In genomic region chr6:30345852-30346251, GRCh38 we compare ENCODE assay signal across 8 cellular contexts. TPM values are rescaled to one million over a fixed set of nuclear protein-coding genes. Genes with fewer than 3 reads are reported as not detected.
DNase-seq lines count a peak whose midpoint lies in the region; FAIRE-seq and TF ChIP-seq lines count a peak whose summit lies in the region.

No MANE protein-coding gene starts in this region.

- H3K27ac ChIP-seq in coronary artery, result no peak overlapping the region

- H2AFZ ChIP-seq in Loucy (ENCODE audit: low read length), result no peak overlapping the region

- in situ Hi-C loops in GM13977 (cut with MboI; ENCODE audit: low pct_unique_long_range_greater_than_20kb, low sequenced_read_pairs, unreplicated experiment), result no loop called here

- H3K79me2 ChIP-seq in Loucy (ENCODE audit: insufficient read depth, low read length), result peaks cover 12% of the 10 kb centered on the region

- H3K4me3 Mint-ChIP-seq in neural crest cell, result peak overlapping the region; percentile 93

- TF ChIP-seq POLR2A in H54 (IDR thresholded peaks at IDR 0.05; ENCODE audit: low read depth, low read length), result no peak

- peak overlapping the region; percentile 81 for H3K9ac ChIP-seq in Loucy (ENCODE audit: low read depth, low read length, poor library complexity, severe bottlenecking)

- H3F3A ChIP-seq in Loucy (ENCODE audit: low read depth), result no peaks in the 10 kb centered on the region

- no peaks in the 10 kb centered on the region for H3K9me3 Mint-ChIP-seq in neural crest cell

- H3K36me3 Mint-ChIP-seq in neural crest cell (ENCODE audit: low read depth), result peaks cover 12% of the 10 kb centered on the region

- H3K9me3 ChIP-seq in BE2C (no peaks in the 10 kb centered on the region), Loucy (ENCODE audit: insufficient read depth, low read depth, low read length) (no peaks in the 10 kb centered on the region)

- H3K4me1 Mint-ChIP-seq in neural crest cell, result peaks cover 7% of the 10 kb centered on the region

- H3K4me1 ChIP-seq in BE2C (no peaks in the 10 kb centered on the region), Loucy (ENCODE audit: insufficient read depth, low read length, poor library complexity, severe bottlenecking) (peaks cover 13% of the 10 kb centered on the region)

- FAIRE-seq in H54 (lab: Jason Lieb, UNC), result no peak

- no peaks in the 10 kb centered on the region for H3K27me3 Mint-ChIP-seq in neural crest cell (ENCODE audit: low read depth)

- no peaks in the 10 kb centered on the region for H4K20me1 ChIP-seq in Loucy (ENCODE audit: insufficient read depth, low read length, poor library complexity, severe bottlenecking)

- H3K9me2 ChIP-seq in Loucy (replicated peaks; ENCODE audit: low read depth, low read length), result no peaks in the 10 kb centered on the region

- H3K27ac Mint-ChIP-seq in neural crest cell (ENCODE audit: unreplicated experiment), result peak overlapping the region; percentile 0

- TF ChIP-seq CTCF in BE2C (IDR thresholded peaks at IDR 0.05; ENCODE audit: low read depth, low read length) (no peak), Loucy (conservative IDR thresholded peaks at IDR 0.05; ENCODE audit: low read length) (no peak), coronary artery (IDR thresholded peaks at IDR 0.05) (no peak), neural crest cell (conservative IDR thresholded peaks at IDR 0.05) (no peak), GM13977 (IDR thresholded peaks at IDR 0.05; ENCODE audit: extremely low read depth, insufficient read depth, missing control alignments) (no peak)

- no peaks in the 10 kb centered on the region for H3K27me3 ChIP-seq in BE2C
- H3K27me3 ChIP-seq in Loucy (ENCODE audit: insufficient read depth, low read length, poor library complexity, severe bottlenecking), result no peaks in the 10 kb centered on the region

- DNase-seq in BE2C, result no peak
- no peak for DNase-seq in coronary artery (ENCODE audit: low spot score)
- no peak for DNase-seq in neural crest cell (ENCODE audit: low read depth, low spot score)
- no peak for DNase-seq in C1 segment of cervical spinal cord (lab: John Stamatoyannopoulos, UW)
- DNase-seq in RPMI8226, result no peak
- no peak for DNase-seq in GM13977 (ENCODE audit: low spot score)
- DNase-seq in H54 (ENCODE audit: insufficient read length, low spot score), result no peak

- H3K36me3 ChIP-seq in BE2C (peaks cover 15% of the 10 kb centered on the region), Loucy (ENCODE audit: insufficient read depth, low read length) (peaks cover 15% of the 10 kb centered on the region; the same call in 1 of the 2 replicates)

- H3K4me3 ChIP-seq in BE2C (ENCODE audit: low read depth, low read length) (peak overlapping the region; percentile 82), Loucy (ENCODE audit: low read length, poor library complexity, severe bottlenecking) (peak overlapping the region; percentile 87), coronary artery (peak overlapping the region; percentile 88)

- peak overlapping the region; percentile 91 for H3K4me2 ChIP-seq in Loucy (ENCODE audit: low read depth, low read length, poor library complexity, severe bottlenecking)

RNA-seq across cellular contexts. Expression of gene RPP21, which starts 0.9 kb away (rescaled TPM):
- 121 TPM for polyA plus RNA-seq in BE2C (2012; ENCODE audit: insufficient read depth, insufficient read length, low read depth)
- total RNA-seq in neural crest cell, result 60.6 and 64.8 TPM in 2 replicates

RNA-seq across cellular contexts. Expression of gene TRIM39, which starts 19.1 kb away (rescaled TPM):
- 11.5 TPM for polyA plus RNA-seq in BE2C (2012; ENCODE audit: insufficient read depth, insufficient read length, low read depth)
- 13.9 and 14.5 TPM in 2 replicates for total RNA-seq in neural crest cell
